Comparison of ENCODE assay signal across 23 cellular contexts in the genomic region with DNA sequence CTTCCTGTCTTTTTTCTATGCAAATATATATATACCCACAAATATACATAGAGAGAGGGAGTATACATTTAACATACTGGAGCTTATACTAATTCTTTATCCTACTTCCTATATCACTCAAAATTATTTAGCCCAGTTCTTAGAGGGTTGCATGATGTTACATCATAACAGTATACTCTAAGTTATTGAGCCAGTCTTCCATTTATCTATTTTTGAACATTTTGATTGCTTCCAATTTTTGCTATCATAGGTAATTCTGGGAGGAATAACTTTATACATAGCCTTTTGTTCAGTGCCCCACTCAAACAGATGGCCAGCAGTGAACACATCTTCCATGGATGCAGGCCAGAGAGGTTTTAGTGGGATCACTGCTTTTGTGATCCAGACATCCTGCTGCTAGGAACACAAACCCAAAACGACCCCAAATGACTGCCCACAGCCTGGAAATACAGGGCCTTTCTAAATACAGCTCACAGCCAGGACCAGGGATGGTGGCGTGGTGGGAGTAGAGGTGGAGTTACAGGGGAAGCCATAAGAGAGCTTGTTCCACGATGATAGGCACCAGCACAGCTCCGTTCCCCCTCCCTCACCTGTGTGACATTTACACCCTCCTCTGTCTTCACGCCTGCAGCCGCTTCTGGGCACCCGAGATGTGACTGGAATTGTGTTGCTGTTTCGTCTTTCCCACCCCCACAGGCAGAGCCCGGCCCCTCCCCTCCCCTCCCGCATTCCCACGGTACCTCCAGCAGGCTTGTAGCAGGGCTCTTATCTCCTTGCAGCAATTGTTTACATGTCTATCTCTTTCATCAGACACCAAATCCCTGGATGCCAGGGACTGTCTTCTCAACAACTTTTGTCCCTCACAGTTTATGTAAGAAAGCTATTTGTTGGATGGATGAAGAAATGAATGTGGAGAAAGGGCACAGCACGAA. TPM values are rescaled to one million over a fixed set of nuclear protein-coding genes. Genes with fewer than 3 reads are reported as not detected.
DNase-seq lines count a peak whose midpoint lies in the region; ATAC-seq, FAIRE-seq and TF ChIP-seq lines count a peak whose summit lies in the region.
"Had no signal": no experiment of that assay in that cellular context is flagged by ENCODE, and none has a peak within 500 bp of the region (broad histone marks: within the 10 kb centered on the region; RNA-seq: fewer than 3 reads in every experiment).

No MANE protein-coding gene starts in this region.

- TF ChIP-seq POLR2A in A549 (IDR thresholded peaks at IDR 0.05; ENCODE audit: low read length): no peak

- H3K4me2 ChIP-seq in A549: peak overlapping the region; percentile 8; the same call in 1 of the 3 replicates
- no peak overlapping the region for H3K4me2 ChIP-seq in mesenchymal stem cell (ENCODE audit: low read length, poor library complexity, severe bottlenecking)

- H3K4ac ChIP-seq in mesenchymal stem cell (ENCODE audit: low read depth in 1 of 2, low read length in 2 of 2): no peak overlapping the region

- no peak overlapping the region for H3K14ac ChIP-seq in mesenchymal stem cell (ENCODE audit: low read length in 2 of 2)

- H3K4me3 ChIP-seq in A549: no peak overlapping the region
- H3K4me3 ChIP-seq in HUES6 (ENCODE audit: low read depth, low read length): peak overlapping the region; percentile 3; the same call in 1 of the 2 replicates
- H3K4me3 ChIP-seq in mesenchymal stem cell (ENCODE audit: insufficient read depth in 1 of 2, low read depth in 1 of 2, low read length in 2 of 2): no peak overlapping the region
- H3K4me3 ChIP-seq in CD8-positive, alpha-beta memory T cell (ENCODE audit: low read length): no peak overlapping the region
- H3K4me3 ChIP-seq: psoas muscle, skin epidermis, vagina had no signal

- no peak for FAIRE-seq in A549 (lab: Jason Lieb, UNC)
- FAIRE-seq: endometrium had no signal

- peak overlapping the region; percentile 31 to 49; a peak in 4 of 6 replicates for H3K27ac ChIP-seq in A549
- H3K27ac ChIP-seq in HUES6 (ENCODE audit: low read depth, low read length): no peak overlapping the region
- no peak overlapping the region for H3K27ac ChIP-seq in mesenchymal stem cell (ENCODE audit: low read length, poor library complexity, severe bottlenecking)
- H3K27ac ChIP-seq in CD8-positive, alpha-beta memory T cell (ENCODE audit: low read depth, low read length): no peak overlapping the region
- H3K27ac ChIP-seq: psoas muscle, vagina had no signal

- H3K79me1 ChIP-seq in mesenchymal stem cell (replicated peaks; ENCODE audit: low read length, poor library complexity, severe bottlenecking): no peaks in the 10 kb centered on the region

- H3K36me3 Mint-ChIP-seq in endothelial cell (ENCODE audit: low read depth, unreplicated experiment): peaks cover 10% of the 10 kb centered on the region
- peaks cover 0 to 2% (median 0%) of the 10 kb centered on the region in 3 donors for H3K36me3 Mint-ChIP-seq in CD8-positive, alpha-beta memory T cell
- H3K36me3 Mint-ChIP-seq: CD4-positive, alpha-beta memory T cell; mesothelial cell of epicardium had no signal

- H3K18ac ChIP-seq in mesenchymal stem cell (ENCODE audit: low read depth in 1 of 2, low read length in 2 of 2): peak overlapping the region; percentile 4 to 67

- no peak for ATAC-seq in A549
- ATAC-seq in HG02588 (IDR thresholded peaks at IDR 0.05; ENCODE audit: unreplicated experiment): no peak
- ATAC-seq in GM21576 (IDR thresholded peaks at IDR 0.05; ENCODE audit: unreplicated experiment): no peak
- ATAC-seq: psoas muscle had no signal

- CTCF ChIA-PET in A549 (lab: Yijun Ruan, JAX): interaction anchor here (1.1 to 31.0 kb wide), 5 partner anchors 10 to 108 kb away, joined by 3 to 1532 read pairs (median 7); partner anchors contain the start of genes HDAC7 and SLC48A1
- CTCF ChIA-PET in CD8-positive, alpha-beta memory T cell (lab: Charles Lee): interaction anchor here (1.9 kb wide), 1 partner anchor 12 kb away, joined by 10 read pairs; no protein-coding TSS in a partner anchor

- H3K4me1 ChIP-seq in A549 (peaks cover 11% of the 10 kb centered on the region; the same call in 2 of the 3 replicates), HUES6 (ENCODE audit: control insufficient read depth, insufficient read depth, low read length) (peaks cover 25% of the 10 kb centered on the region), mesenchymal stem cell (ENCODE audit: control insufficient read depth, insufficient read depth, low read depth, low read length) (no peaks in the 10 kb centered on the region)
- H3K4me1 ChIP-seq in CD8-positive, alpha-beta memory T cell (ENCODE audit: insufficient read depth, low read length): no peaks in the 10 kb centered on the region

- no peaks in the 10 kb centered on the region for H3K9me3 ChIP-seq in A549
- H3K9me3 ChIP-seq in HUES6 (ENCODE audit: control insufficient read depth, insufficient read depth, low read depth, low read length): no peaks in the 10 kb centered on the region
- H3K9me3 ChIP-seq in mesenchymal stem cell (ENCODE audit: control insufficient read depth, low read length): no peaks in the 10 kb centered on the region
- H3K9me3 ChIP-seq in CD8-positive, alpha-beta memory T cell (ENCODE audit: low read length): no peaks in the 10 kb centered on the region
- H3K9me3 ChIP-seq: psoas muscle, vagina had no signal

- H2BK15ac ChIP-seq in mesenchymal stem cell (ENCODE audit: low read depth, poor library complexity, severe bottlenecking): no peak overlapping the region

- peak overlapping the region; percentile 6 for H2AFZ ChIP-seq in mesenchymal stem cell (ENCODE audit: low read depth, low read length)

- H3K23ac ChIP-seq in mesenchymal stem cell (ENCODE audit: low read length in 2 of 2): no peak overlapping the region

- no peak overlapping the region for H2AK5ac ChIP-seq in mesenchymal stem cell (ENCODE audit: low read length, severe bottlenecking)

- H4K91ac ChIP-seq in mesenchymal stem cell (ENCODE audit: low read length): no peak overlapping the region

- POLR2A ChIA-PET in A549 (lab: Yijun Ruan, JAX): no interaction called here
- POLR2A ChIA-PET in CD8-positive, alpha-beta memory T cell (lab: Charles Lee): interaction anchor here (0.7 kb wide), 1 partner anchor 1180 kb away, joined by 3 read pairs; no protein-coding TSS in a partner anchor

- H3K9ac ChIP-seq in HUES6 (ENCODE audit: low read length): no peak overlapping the region
- no peak overlapping the region for H3K9ac ChIP-seq in mesenchymal stem cell (ENCODE audit: low read length)

- WGBS in A549 (ENCODE audit: missing lambda C conversion rate): 53% methylated on average over 10 of the region's 12 CpGs
- 15% methylated on average over 11 of the region's 12 CpGs for WGBS in mesenchymal stem cell

- H2BK5ac ChIP-seq in mesenchymal stem cell (ENCODE audit: low read depth, low read length, poor library complexity, severe bottlenecking): no peak overlapping the region

- H3K36me3 ChIP-seq in HUES6 (ENCODE audit: control insufficient read depth, insufficient read depth, low read length): no peaks in the 10 kb centered on the region
- H3K36me3 ChIP-seq in mesenchymal stem cell (ENCODE audit: control insufficient read depth in 1 of 2, insufficient read depth in 2 of 2, low read depth in 1 of 2, low read length in 2 of 2): peaks cover 4 to 75% of the 10 kb centered on the region in 2 experiments
- H3K36me3 ChIP-seq in CD8-positive, alpha-beta memory T cell (ENCODE audit: insufficient read depth, low read length): no peaks in the 10 kb centered on the region

- peak overlapping the region; percentile 29 for H2BK120ac ChIP-seq in mesenchymal stem cell (ENCODE audit: low read depth, low read length)

- peak overlapping the region; percentile 70 for H3K27ac Mint-ChIP-seq in endothelial cell (ENCODE audit: unreplicated experiment)
- no peak overlapping the region for H3K27ac Mint-ChIP-seq in CD8-positive, alpha-beta memory T cell
- H3K27ac Mint-ChIP-seq: CD4-positive, alpha-beta memory T cell; mesothelial cell of epicardium; nephron had no signal

- H3K4me3 Mint-ChIP-seq in endothelial cell (ENCODE audit: unreplicated experiment): peak overlapping the region; percentile 44
- no peak overlapping the region for H3K4me3 Mint-ChIP-seq in CD8-positive, alpha-beta memory T cell
- H3K4me3 Mint-ChIP-seq: activated naive CD4-positive, alpha-beta T cell treated with anti-CD3 and anti-CD28 coated beads for 36 hours; CD4-positive, alpha-beta memory T cell; mesothelial cell of epicardium; nephron had no signal

- H3K4me1 Mint-ChIP-seq in endothelial cell (ENCODE audit: unreplicated experiment): peaks cover 51% of the 10 kb centered on the region
- H3K4me1 Mint-ChIP-seq in CD8-positive, alpha-beta memory T cell: no peaks in the 10 kb centered on the region
- H3K4me1 Mint-ChIP-seq: CD4-positive, alpha-beta memory T cell had no signal

- TF ChIP-seq CTCF in A549 (IDR thresholded peaks at IDR 0.05) (no peak), endothelial cell (IDR thresholded peaks at IDR 0.05; ENCODE audit: unreplicated experiment) (no peak)

- no peak for TF ChIP-seq RAD21 in A549 (conservative IDR thresholded peaks at IDR 0.05 in 1 of 2, IDR thresholded peaks at IDR 0.05 in 1 of 2)

- DNase-seq in A549 (ENCODE audit: low read depth in 1 of 2, low spot score in 1 of 2) (no peak), endothelial cell (ENCODE audit: low spot score) (no peak), mesenchymal stem cell (peak; percentile 79)
- no peak for DNase-seq in stimulated activated CD4-positive, alpha-beta T cell treated with anti-CD3 and anti-CD28 coated beads, Interleukin-4, amount 100 ng/mL, for 1 hour
- no peak for DNase-seq in CD8-positive, alpha-beta memory T cell
- DNase-seq: activated CD4-positive, alpha-beta T cell treated with anti-CD3 and anti-CD28 coated beads for 4 hours; activated naive CD4-positive, alpha-beta T cell treated with anti-CD3 and anti-CD28 coated beads for 36 hours; CD4-positive, alpha-beta memory T cell; DMS53; Kasumi-1; NCI-H1048; NCI-H2081; NCI-H510A treated with DMSO at 0.1 percent for 48 hours; psoas muscle; stimulated activated CD4-positive, alpha-beta T cell treated with anti-CD3 and anti-CD28 coated beads, Interleukin-4, amount 100 ng/mL, for 4 hours had no signal

- peaks cover 20% of the 10 kb centered on the region for H3K27me3 Mint-ChIP-seq in endothelial cell (ENCODE audit: unreplicated experiment)
- no peaks in the 10 kb centered on the region for H3K27me3 Mint-ChIP-seq in CD8-positive, alpha-beta memory T cell

- H2BK12ac ChIP-seq in mesenchymal stem cell (ENCODE audit: low read length in 2 of 2): peak overlapping the region; percentile 72 to 97

- no peaks in the 10 kb centered on the region for H3K9me3 Mint-ChIP-seq in endothelial cell (ENCODE audit: unreplicated experiment)
- no peaks in the 10 kb centered on the region for H3K9me3 Mint-ChIP-seq in CD8-positive, alpha-beta memory T cell
- H3K9me3 Mint-ChIP-seq: activated naive CD4-positive, alpha-beta T cell treated with anti-CD3 and anti-CD28 coated beads for 36 hours; CD4-positive, alpha-beta memory T cell; mesothelial cell of epicardium; nephron had no signal

- H3K27me3 ChIP-seq in HUES6 (ENCODE audit: control insufficient read depth, insufficient read depth, low read length) (no peaks in the 10 kb centered on the region; the same call in 1 of the 2 replicates), mesenchymal stem cell (ENCODE audit: control insufficient read depth in 1 of 2, insufficient read depth in 1 of 2, low read length in 2 of 2) (no peaks in the 10 kb centered on the region)
- no peaks in the 10 kb centered on the region for H3K27me3 ChIP-seq in CD8-positive, alpha-beta memory T cell (ENCODE audit: insufficient read depth, low read length, poor library complexity, severe bottlenecking)
- H3K27me3 ChIP-seq: vagina had no signal

- peak overlapping the region; percentile 10 for H4K8ac ChIP-seq in mesenchymal stem cell (ENCODE audit: low read length)

- no peak for TF ChIP-seq EP300 in A549 (IDR thresholded peaks at IDR 0.05)

RNA-seq across cellular contexts. Expression of gene HDAC7, which starts 30.7 kb away (rescaled TPM):
- polyA plus RNA-seq in A549 (2011; rRNA removed): 17.2 and 20.8 TPM in 2 replicates
- polyA plus RNA-seq in A549 (2012; cell fraction: cytosol; rRNA removed): 42.9 and 56.8 TPM in 2 replicates
- 170 and 171 TPM in 2 replicates for polyA plus RNA-seq in A549 (2012; cell fraction: nucleus; rRNA removed)
- 34.1 to 38.9 TPM (median 36.0 TPM) in 3 replicates for polyA plus RNA-seq in A549 (2017; fragmentation: RNase III; extraction: RNeasy Plus Mini Kit Qiagen cat#74134 plus additional on column Dnase treatment)
- 20.2 and 26.1 TPM in 2 replicates for polyA minus RNA-seq in A549 (2011; rRNA and poly(A)+ RNA removed)
- 387 TPM for total RNA-seq in endothelial cell (ENCODE audit: unreplicated experiment)
- polyA plus RNA-seq in mesenchymal stem cell (2013, experiment 1 of 2): 50.4 TPM
- 47.9 TPM for polyA plus RNA-seq in mesenchymal stem cell (2013, experiment 2 of 2)
- 100 to 1,000 TPM; 206 to 207 TPM for total RNA-seq in CD8-positive, alpha-beta memory T cell
- 23.1 TPM for polyA plus RNA-seq in CD8-positive, alpha-beta memory T cell

RNA-seq across cellular contexts. Expression of gene VDR, which starts 54.4 kb away (rescaled TPM):
- 2.1 and 2.2 TPM in 2 replicates for polyA plus RNA-seq in A549 (2011; rRNA removed)
- polyA plus RNA-seq in A549 (2012; cell fraction: cytosol; rRNA removed): 1.9 and 2.5 TPM in 2 replicates
- 2.3 and 3.3 TPM in 2 replicates for polyA plus RNA-seq in A549 (2012; cell fraction: nucleus; rRNA removed)
- 1.9 to 2.0 TPM (median 1.9 TPM) in 3 replicates for polyA plus RNA-seq in A549 (2017; fragmentation: RNase III; extraction: RNeasy Plus Mini Kit Qiagen cat#74134 plus additional on column Dnase treatment)
- polyA minus RNA-seq in A549 (2011; rRNA and poly(A)+ RNA removed): 2.6 and 2.8 TPM in 2 replicates
- total RNA-seq in endothelial cell (ENCODE audit: unreplicated experiment): 2.3 TPM
- polyA plus RNA-seq in mesenchymal stem cell (2013, experiment 1 of 2): 11.0 TPM
- 10.0 TPM for polyA plus RNA-seq in mesenchymal stem cell (2013, experiment 2 of 2)
- 10 to 100 TPM; 79.6 to 83.4 TPM for total RNA-seq in CD8-positive, alpha-beta memory T cell
- 0.54 TPM for polyA plus RNA-seq in CD8-positive, alpha-beta memory T cell

Comparison
In these comparisons a context has a peak if more than half of its experiments do, and no peak if none do; other contexts are left out.
1. H3K27ac ChIP-seq: peak in A549 (2 of 2); none in HUES6 (single experiment), mesenchymal stem cell (single experiment) and CD8-positive, alpha-beta memory T cell (single experiment).
2. RNA of gene VDR, which starts 54.4 kb away (total RNA-seq): 79.6 to 83.4 TPM in CD8-positive, alpha-beta memory T cell; 2.3 TPM in endothelial cell (single experiment); every median in the first group is over 10 times any median in the second.